ENCODE assay signal across 10 cellular contexts in genomic region chr17:14813649-14814048, GRCh38.
DNase-seq lines count a peak whose midpoint lies in the region; ATAC-seq and TF ChIP-seq lines count a peak whose summit lies in the region.
"Had no signal": no experiment of that assay in that cellular context is flagged by ENCODE, and none has a peak within 500 bp of the region (broad histone marks: within the 10 kb centered on the region; RNA-seq: fewer than 3 reads in every experiment).

No MANE protein-coding gene starts in this region.

- BruUV-seq in mammary epithelial cell (replicated peaks; lab: Mats Ljungman, UMichigan), result no TSS peak

- dilution Hi-C loops in mammary epithelial cell (cut with HindIII; ENCODE audit: low sequenced_read_pairs), result no loop called here

- H3K4me1 Mint-ChIP-seq in activated CD8-positive, alpha-beta memory T cell treated with anti-CD3 and anti-CD28 coated beads, Interleukin-2, amount 10 ng/mL, durations not matched to agents 7 days and 5 days, result peaks cover 2% of the 10 kb centered on the region
- H3K4me1 Mint-ChIP-seq in progenitor cell of endocrine pancreas (ENCODE audit: low read depth), result peaks cover 3% of the 10 kb centered on the region

- ATAC-seq in activated CD8-positive, alpha-beta memory T cell treated with anti-CD3 and anti-CD28 coated beads, Interleukin-2, amount 10 ng/mL, durations not matched to agents 7 days and 5 days, result no peak

- H3K27me3 ChIP-seq in mammary epithelial cell (ENCODE audit: insufficient read depth, low read length), result no peaks in the 10 kb centered on the region

- no peak overlapping the region for H3K4me3 ChIP-seq in mammary epithelial cell (replicated peaks in 1 of 3; ENCODE audit: insufficient read depth in 1 of 3, low read depth in 2 of 3, low read length in 3 of 3)

- H3K27me3 Mint-ChIP-seq in activated CD8-positive, alpha-beta memory T cell treated with anti-CD3 and anti-CD28 coated beads, Interleukin-2, amount 10 ng/mL, durations not matched to agents 7 days and 5 days, result no peaks in the 10 kb centered on the region
- peaks cover 11% of the 10 kb centered on the region for H3K27me3 Mint-ChIP-seq in progenitor cell of endocrine pancreas

- H3K9me3 Mint-ChIP-seq in activated CD8-positive, alpha-beta memory T cell treated with anti-CD3 and anti-CD28 coated beads, Interleukin-2, amount 10 ng/mL, durations not matched to agents 7 days and 5 days (ENCODE audit: low read depth), result no peaks in the 10 kb centered on the region
- peaks cover 18% of the 10 kb centered on the region for H3K9me3 Mint-ChIP-seq in progenitor cell of endocrine pancreas (ENCODE audit: low read depth)

- H2AFZ ChIP-seq in mammary epithelial cell (ENCODE audit: low read depth, low read length), result no peak overlapping the region

- no peaks in the 10 kb centered on the region for H3K4me1 ChIP-seq in mammary epithelial cell (ENCODE audit: insufficient read depth, low read length)
- H3K4me1 ChIP-seq: Caco-2 had no signal

- no peaks in the 10 kb centered on the region for H3K36me3 Mint-ChIP-seq in activated CD8-positive, alpha-beta memory T cell treated with anti-CD3 and anti-CD28 coated beads, Interleukin-2, amount 10 ng/mL, durations not matched to agents 7 days and 5 days
- H3K36me3 Mint-ChIP-seq in progenitor cell of endocrine pancreas (ENCODE audit: insufficient read depth), result peaks cover 2% of the 10 kb centered on the region

- no peak overlapping the region for H3K4me3 Mint-ChIP-seq in activated CD8-positive, alpha-beta memory T cell treated with anti-CD3 and anti-CD28 coated beads, Interleukin-2, amount 10 ng/mL, durations not matched to agents 7 days and 5 days
- no peak overlapping the region for H3K4me3 Mint-ChIP-seq in progenitor cell of endocrine pancreas (ENCODE audit: low read depth)

- H3K4me2 ChIP-seq in mammary epithelial cell (ENCODE audit: insufficient read depth, low read depth, low read length), result no peak overlapping the region

- no peak overlapping the region for H3K9ac ChIP-seq in mammary epithelial cell (ENCODE audit: insufficient read depth, low read length)

- no peak overlapping the region for H3K27ac Mint-ChIP-seq in activated CD8-positive, alpha-beta memory T cell treated with anti-CD3 and anti-CD28 coated beads, Interleukin-2, amount 10 ng/mL, durations not matched to agents 7 days and 5 days
- H3K27ac Mint-ChIP-seq in progenitor cell of endocrine pancreas, result no peak overlapping the region

- WGBS in mammary epithelial cell (ENCODE audit: low coverage, missing lambda C conversion rate), result 92% methylated on average over 13 of the region's 14 CpGs

- H3K36me3 ChIP-seq in mammary epithelial cell (ENCODE audit: insufficient read depth, low read length), result no peaks in the 10 kb centered on the region

- peak; percentile 32 for TF ChIP-seq CTCF in progenitor cell of endocrine pancreas (IDR thresholded peaks at IDR 0.05; ENCODE audit: unreplicated experiment)
- no peak for TF ChIP-seq CTCF in mammary epithelial cell (conservative IDR thresholded peaks at IDR 0.05 in 1 of 2, IDR thresholded peaks at IDR 0.05 in 1 of 2; ENCODE audit: extremely low read depth in 1 of 2, insufficient read depth in 1 of 2, low read depth in 1 of 2, low read length in 2 of 2)

- H3K9me3 ChIP-seq in mammary epithelial cell (replicated peaks; ENCODE audit: insufficient read depth, low read length), result peaks cover 4% of the 10 kb centered on the region
- H3K9me3 ChIP-seq: Caco-2 had no signal

- in situ Hi-C loops in mammary epithelial cell (cut with MboI; ENCODE audit: low sequenced_read_pairs in 2 of 2), result no loop called here

- H3K79me2 ChIP-seq in mammary epithelial cell (ENCODE audit: insufficient read depth, low read length), result no peaks in the 10 kb centered on the region

- intact Hi-C loops in mammary epithelial cell (cut with micrococcal nuclease), result no loop called here

- no peaks in the 10 kb centered on the region for H4K20me1 ChIP-seq in mammary epithelial cell (ENCODE audit: insufficient read depth, low read length)

- CTCF ChIA-PET in activated CD8-positive, alpha-beta memory T cell treated with anti-CD3 and anti-CD28 coated beads, Interleukin-2, amount 10 ng/mL, durations not matched to agents 7 days and 5 days (lab: Charles Lee), result no interaction called here
- CTCF ChIA-PET in mammary epithelial cell (lab: Charles Lee; ENCODE audit: low non-redundant PET), result no interaction called here

- peak; percentile 2 for DNase-seq in activated CD8-positive, alpha-beta memory T cell treated with anti-CD3 and anti-CD28 coated beads, Interleukin-2, amount 50 U/mL, for 1 hour (ENCODE audit: extremely low read depth)
- no peak for DNase-seq in activated CD8-positive, alpha-beta memory T cell treated with anti-CD3 and anti-CD28 coated beads, Interleukin-2, amount 10 ng/mL, durations not matched to agents 7 days and 5 days
- DNase-seq in NCI-H1105 (lab: John Stamatoyannopoulos, UW) (peak; percentile 6), ecto neural progenitor cell (ENCODE audit: low spot score) (peak; percentile 67), progenitor cell of endocrine pancreas (ENCODE audit: low spot score, unreplicated experiment) (no peak), mammary epithelial cell (no peak), GM03348 (ENCODE audit: low spot score) (no peak), cerebellar nuclear complex (lab: John Stamatoyannopoulos, UW) (no peak)
- DNase-seq: NCI-H2029 had no signal

- H3K27ac ChIP-seq in mammary epithelial cell (ENCODE audit: insufficient read depth, low read depth, low read length), result no peak overlapping the region

Comparison
In these comparisons a context has a peak if more than half of its experiments do, and no peak if none do; other contexts are left out.
1. DNase-seq: peak in activated CD8-positive, alpha-beta memory T cell treated with anti-CD3 and anti-CD28 coated beads, Interleukin-2, amount 50 U/mL, for 1 hour (single experiment), NCI-H1105 (single experiment) and ecto neural progenitor cell (single experiment); none in activated CD8-positive, alpha-beta memory T cell treated with anti-CD3 and anti-CD28 coated beads, Interleukin-2, amount 10 ng/mL, durations not matched to agents 7 days and 5 days (single experiment), progenitor cell of endocrine pancreas (single experiment), mammary epithelial cell (single experiment), GM03348 (single experiment) and cerebellar nuclear complex (0 of 2).